In genomic region chr11:68541983-68542382, GRCh38 we compare ENCODE assay signal across 10 cellular contexts.
DNase-seq lines count a peak whose midpoint lies in the region; ATAC-seq and TF ChIP-seq lines count a peak whose summit lies in the region.
"Had no signal": no experiment of that assay in that cellular context is flagged by ENCODE, and none has a peak within 500 bp of the region (broad histone marks: within the 10 kb centered on the region; RNA-seq: fewer than 3 reads in every experiment).

No MANE protein-coding gene starts in this region.

- intact Hi-C loops in mammary epithelial cell (cut with micrococcal nuclease), result no loop called here

- peaks cover 16% of the 10 kb centered on the region for H3K4me1 ChIP-seq in mammary epithelial cell (ENCODE audit: insufficient read depth, low read length)

- WGBS in mammary epithelial cell (ENCODE audit: low coverage, missing lambda C conversion rate), result 100% methylated on average over 4 of the region's 8 CpGs

- H3K27ac Mint-ChIP-seq in IgD-negative memory B cell, result peak overlapping the region in 2 of 3 donors; percentile 71 to 75
- H3K27ac Mint-ChIP-seq in effector memory CD8-positive, alpha-beta T cell, result peak overlapping the region; percentile 31 to 80

- peak; percentile 79 for DNase-seq in CMK (ENCODE audit: low read depth)
- DNase-seq in effector memory CD8-positive, alpha-beta T cell, result no peak
- no peak for DNase-seq in omental fat pad (ENCODE audit: low spot score)
- no peak for DNase-seq in mammary epithelial cell
- DNase-seq in SKM-1 (lab: John Stamatoyannopoulos, UW; ENCODE audit: unreplicated experiment), result no peak
- no peak for DNase-seq in activated CD4-positive, alpha-beta T cell treated with anti-CD3 and anti-CD28 coated beads for 1 hour
- DNase-seq: DMS 273 treated with DMSO at 0.1 percent for 48 hours; stimulated activated naive CD4-positive, alpha-beta T cell treated with Interleukin-2 at 50 U/mL for 16 hours had no signal

- no peak overlapping the region for H3K9ac ChIP-seq in mammary epithelial cell (ENCODE audit: insufficient read depth, low read length)

- CTCF ChIA-PET in mammary epithelial cell (lab: Charles Lee; ENCODE audit: low non-redundant PET), result no interaction called here

- H4K20me1 ChIP-seq in mammary epithelial cell (ENCODE audit: insufficient read depth, low read length), result no peaks in the 10 kb centered on the region

- BruUV-seq in mammary epithelial cell (replicated peaks; lab: Mats Ljungman, UMichigan), result no TSS peak

- TF ChIP-seq CTCF in omental fat pad (IDR thresholded peaks at IDR 0.05) (no peak), mammary epithelial cell (conservative IDR thresholded peaks at IDR 0.05 in 1 of 2, IDR thresholded peaks at IDR 0.05 in 1 of 2; ENCODE audit: extremely low read depth in 1 of 2, insufficient read depth in 1 of 2, low read depth in 1 of 2, low read length in 2 of 2) (no peak)

- H3K4me3 Mint-ChIP-seq in IgD-negative memory B cell, result no peak overlapping the region
- peak overlapping the region; percentile 7 to 27 for H3K4me3 Mint-ChIP-seq in effector memory CD8-positive, alpha-beta T cell

- peaks cover 14% of the 10 kb centered on the region for H3K36me3 ChIP-seq in mammary epithelial cell (ENCODE audit: insufficient read depth, low read length)

- in situ Hi-C loops in mammary epithelial cell (cut with MboI; ENCODE audit: low sequenced_read_pairs in 2 of 2), result no loop called here

- H3K4me1 Mint-ChIP-seq in IgD-negative memory B cell, result peaks cover 7 to 18% (median 16%) of the 10 kb centered on the region in 3 donors
- peaks cover 41 to 51% of the 10 kb centered on the region in 2 donors for H3K4me1 Mint-ChIP-seq in effector memory CD8-positive, alpha-beta T cell (ENCODE audit: low read depth in 2 of 2)

- no peaks in the 10 kb centered on the region for H3K9me3 Mint-ChIP-seq in IgD-negative memory B cell
- H3K9me3 Mint-ChIP-seq in effector memory CD8-positive, alpha-beta T cell, result no peaks in the 10 kb centered on the region

- H3K27ac ChIP-seq in mammary epithelial cell (ENCODE audit: insufficient read depth, low read depth, low read length), result no peak overlapping the region

- no peaks in the 10 kb centered on the region for H3K27me3 Mint-ChIP-seq in IgD-negative memory B cell
- no peaks in the 10 kb centered on the region for H3K27me3 Mint-ChIP-seq in effector memory CD8-positive, alpha-beta T cell

- no peak for ATAC-seq in effector memory CD8-positive, alpha-beta T cell (replicated peaks)
- peak; percentile 14 for ATAC-seq in omental fat pad (ENCODE audit: low FRiP score)
- ATAC-seq in HG03520 (IDR thresholded peaks at IDR 0.05; ENCODE audit: unreplicated experiment), result no peak

- no peak overlapping the region for H2AFZ ChIP-seq in mammary epithelial cell (ENCODE audit: low read depth, low read length)

- peaks cover 85% of the 10 kb centered on the region for H3K79me2 ChIP-seq in mammary epithelial cell (ENCODE audit: insufficient read depth, low read length)

- peaks cover 6% of the 10 kb centered on the region for H3K36me3 Mint-ChIP-seq in IgD-negative memory B cell
- H3K36me3 Mint-ChIP-seq in effector memory CD8-positive, alpha-beta T cell (ENCODE audit: insufficient read depth), result peaks cover 50% of the 10 kb centered on the region

- dilution Hi-C loops in mammary epithelial cell (cut with HindIII; ENCODE audit: low sequenced_read_pairs), result no loop called here

- H3K4me3 ChIP-seq in mammary epithelial cell (replicated peaks in 1 of 3; ENCODE audit: insufficient read depth in 1 of 3, low read depth in 2 of 3, low read length in 3 of 3), result no peak overlapping the region

- no peaks in the 10 kb centered on the region for H3K27me3 ChIP-seq in mammary epithelial cell (ENCODE audit: insufficient read depth, low read length)

- H3K9me3 ChIP-seq in mammary epithelial cell (replicated peaks; ENCODE audit: insufficient read depth, low read length), result no peaks in the 10 kb centered on the region

- H3K4me2 ChIP-seq in mammary epithelial cell (ENCODE audit: insufficient read depth, low read depth, low read length), result no peak overlapping the region

Comparison
In these comparisons a context has a peak if more than half of its experiments do, and no peak if none do; other contexts are left out.
1. H3K4me3 Mint-ChIP-seq: peak in effector memory CD8-positive, alpha-beta T cell (2 of 2); none in IgD-negative memory B cell (0 of 4).